ENCODE assay signal across 11 cellular contexts in the genomic region with DNA sequence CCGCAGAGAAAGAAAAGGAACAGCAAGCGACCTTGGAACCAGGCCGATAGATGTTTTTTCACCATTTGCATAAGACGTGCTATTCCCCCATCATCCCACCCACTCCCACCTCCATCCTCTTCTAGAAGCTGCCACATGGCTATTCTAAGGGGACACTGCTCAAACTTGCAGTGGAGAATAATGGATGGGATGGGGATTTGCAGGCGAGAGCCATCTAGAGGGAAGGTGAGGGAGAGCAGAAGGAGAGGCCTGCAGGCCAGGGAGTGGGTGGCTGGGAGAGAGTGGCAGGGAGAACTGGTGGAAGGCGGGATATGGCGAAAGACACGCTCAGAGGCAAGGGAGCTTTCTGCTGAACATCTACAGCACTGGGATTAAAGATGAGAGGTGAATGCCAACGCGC.
DNase-seq lines count a peak whose midpoint lies in the region; ATAC-seq and TF ChIP-seq lines count a peak whose summit lies in the region.
"Had no signal": no experiment of that assay in that cellular context is flagged by ENCODE, and none has a peak within 500 bp of the region (broad histone marks: within the 10 kb centered on the region; RNA-seq: fewer than 3 reads in every experiment).

No MANE protein-coding gene starts in this region.

- DNase-seq in NCI-H146 treated with DMSO at 0.1 percent for 48 hours (lab: John Stamatoyannopoulos, UW; ENCODE audit: unreplicated experiment) (peak; percentile 42), cardiac fibroblast (ENCODE audit: low read depth in 2 of 2) (peak in 1 of 2 donors; percentile 17), nephron progenitor cell (peak; percentile 30), NCI-H774 (lab: John Stamatoyannopoulos, UW) (no peak), NCI-H1694 (lab: John Stamatoyannopoulos, UW) (no peak), SJCRH30 (no peak)
- DNase-seq: SIG-M5, small intestine had no signal

- peaks cover 6% of the 10 kb centered on the region for H3K27me3 Mint-ChIP-seq in nephron progenitor cell (ENCODE audit: low read depth, poor library complexity)

- no peaks in the 10 kb centered on the region for H3K27me3 ChIP-seq in SJCRH30

- H3K4me3 Mint-ChIP-seq in nephron progenitor cell, result no peak overlapping the region
- H3K4me3 Mint-ChIP-seq: IgD-negative memory B cell had no signal

- no peaks in the 10 kb centered on the region for H3K4me1 ChIP-seq in SJCRH30

- peak overlapping the region; percentile 12 for H3K27ac Mint-ChIP-seq in nephron progenitor cell
- H3K27ac Mint-ChIP-seq: IgD-negative memory B cell had no signal

- H3K4me3 ChIP-seq in cardiac fibroblast (replicated peaks in 1 of 2; ENCODE audit: low read depth in 2 of 2, low read length in 2 of 2) (no peak overlapping the region), SJCRH30 (no peak overlapping the region)

- ATAC-seq in HG03354 (IDR thresholded peaks at IDR 0.05; ENCODE audit: poor library complexity, severe bottlenecking, unreplicated experiment), result no peak

- no peaks in the 10 kb centered on the region for H3K9me3 ChIP-seq in SJCRH30 (replicated peaks)

- TF ChIP-seq CTCF in GM12874 (IDR thresholded peaks at IDR 0.05; ENCODE audit: insufficient read depth, low read depth, low read length) (peak; percentile 9; the same call in 1 of the 2 replicates), cardiac fibroblast (IDR thresholded peaks at IDR 0.05; ENCODE audit: low read depth, low read length) (peak; percentile 6), nephron progenitor cell (IDR thresholded peaks at IDR 0.05) (peak; percentile 25)

- no peaks in the 10 kb centered on the region for H3K9me3 Mint-ChIP-seq in nephron progenitor cell
- H3K9me3 Mint-ChIP-seq: IgD-negative memory B cell had no signal

- no peaks in the 10 kb centered on the region for H3K36me3 ChIP-seq in SJCRH30

- H3K27ac ChIP-seq in SJCRH30, result no peak overlapping the region

- H3K4me1 Mint-ChIP-seq in nephron progenitor cell, result peaks cover 39% of the 10 kb centered on the region
- H3K4me1 Mint-ChIP-seq: IgD-negative memory B cell had no signal

- H3K36me3 Mint-ChIP-seq in nephron progenitor cell (ENCODE audit: low read depth), result no peaks in the 10 kb centered on the region
- H3K36me3 Mint-ChIP-seq: IgD-negative memory B cell had no signal

Comparison
In these comparisons a context has a peak if more than half of its experiments do, and no peak if none do; other contexts are left out.
1. DNase-seq: peak in NCI-H146 treated with DMSO at 0.1 percent for 48 hours (single experiment) and nephron progenitor cell (single experiment); none in NCI-H774 (single experiment), NCI-H1694 (single experiment) and SJCRH30 (0 of 2).
2. Peak in every context shown above with its lines, with median percentiles within 50 percentile points of each other: CTCF ChIP-seq.